Comparison of ENCODE assay signal across 20 cellular contexts in genomic region chr1:54510715-54511270, GRCh38.
"Had no signal": no experiment of that assay in that cellular context is flagged by ENCODE, and none has a peak within 500 bp of the region (broad histone marks: within the 10 kb centered on the region; RNA-seq: fewer than 3 reads in every experiment).

No MANE protein-coding gene starts in this region.

- H3K4me1 ChIP-seq: breast epithelium, gastrocnemius medialis, heart left ventricle, left lung, psoas muscle, upper lobe of right lung had no signal

- H3K27ac ChIP-seq: breast epithelium, gastrocnemius medialis, heart left ventricle, left lung, psoas muscle, skin epidermis, upper lobe of right lung had no signal

- H3K27me3 ChIP-seq: breast epithelium, gastrocnemius medialis, heart left ventricle, left lung, upper lobe of right lung had no signal

- H3K4me3 ChIP-seq: breast epithelium, gastrocnemius medialis, heart left ventricle, left lung, psoas muscle, skin epidermis, upper lobe of right lung had no signal

- H3K36me3 ChIP-seq: breast epithelium, gastrocnemius medialis, heart left ventricle, left lung, upper lobe of right lung had no signal

- DNase-seq: activated CD4-positive, alpha-beta T cell treated with anti-CD3 and anti-CD28 coated beads, Interleukin-2, amount 50 U/mL, for 1 hour; activated CD4-positive, CD25-positive, alpha-beta regulatory T cell treated with anti-CD3 and anti-CD28 coated beads, Interleukin-2, amount 50 U/mL, for 72 hours; activated CD8-positive, alpha-beta memory T cell treated with anti-CD3 and anti-CD28 coated beads for 24 hours; activated CD8-positive, alpha-beta memory T cell treated with anti-CD3 and anti-CD28 coated beads, Interleukin-2, amount 50 U/mL, for 48 hours; activated effector memory CD4-positive, alpha-beta T cell treated with Interleukin-2 at 50 U/mL for 16 hours; activated T-cell treated with anti-CD3 and anti-CD28 coated beads, Interleukin-2, amount 50 U/mL, for 48 hours; cerebellar nuclear complex; cortex of kidney; gastrocnemius medialis; heart left ventricle; left lung; mammary epithelial cell; psoas muscle; right cardiac atrium; stimulated activated CD4-positive, alpha-beta T cell treated with anti-CD3 and anti-CD28 coated beads, Interleukin-4, amount 100 ng/mL, for 1 hour; stimulated activated naive CD8-positive, alpha-beta T cell treated with anti-CD3 and anti-CD28 coated beads, Interleukin-15, amount 100 ng/mL, for 72 hours; T1000; upper lobe of right lung had no signal

- H3K9me3 ChIP-seq: breast epithelium, gastrocnemius medialis, heart left ventricle, psoas muscle, upper lobe of right lung had no signal

- ATAC-seq: gastrocnemius medialis; left lung; psoas muscle; right cardiac atrium; stimulated activated naive CD8-positive, alpha-beta T cell treated with anti-CD3 and anti-CD28 coated beads, Interleukin-15, amount 100 ng/mL, for 72 hours; upper lobe of right lung had no signal
